ENCODE assay signal across 17 cellular contexts in the genomic region with DNA sequence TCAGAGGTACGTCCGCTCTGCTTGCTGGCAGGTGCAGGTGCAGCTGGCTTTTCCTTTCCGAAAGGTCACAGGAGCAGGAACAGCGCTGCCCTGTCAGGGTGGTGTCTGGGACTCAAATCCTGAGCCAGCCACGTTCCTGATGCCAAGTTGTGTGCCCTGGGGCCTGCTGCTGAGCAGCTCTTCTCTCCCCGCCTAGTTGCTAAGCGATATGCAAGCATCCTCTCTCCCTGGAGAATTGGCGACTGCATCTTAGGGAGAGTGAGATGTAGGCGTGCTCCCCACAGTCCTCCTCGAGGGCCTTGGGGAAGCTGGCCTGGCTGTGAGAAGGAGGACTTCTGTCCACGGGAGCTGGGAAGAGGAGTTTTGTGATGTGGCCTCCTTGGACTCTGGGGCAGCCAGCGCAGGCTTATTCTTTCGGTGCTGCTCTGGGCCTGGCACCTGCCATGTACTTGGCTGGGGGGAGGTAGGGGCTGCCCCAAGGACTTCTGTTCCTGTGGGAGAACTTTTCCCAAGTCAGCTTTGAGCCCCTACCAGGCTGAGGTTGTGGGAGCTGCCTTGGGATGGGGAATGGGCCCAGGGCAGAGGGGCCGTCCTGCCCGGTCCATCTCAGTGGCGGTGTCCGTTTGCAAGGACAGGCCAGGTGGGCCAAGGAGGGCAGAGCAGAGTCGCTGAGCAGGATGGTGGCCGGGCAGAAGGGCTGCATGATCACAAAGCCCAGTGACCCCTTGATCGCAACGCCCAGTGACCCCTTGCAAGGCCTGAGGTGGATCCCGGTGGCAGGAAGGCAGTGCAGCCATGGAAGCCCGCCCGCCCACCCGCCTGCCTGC.
DNase-seq lines count a peak whose midpoint lies in the region; ATAC-seq and TF ChIP-seq lines count a peak whose summit lies in the region.
"Had no signal": no experiment of that assay in that cellular context is flagged by ENCODE, and none has a peak within 500 bp of the region (broad histone marks: within the 10 kb centered on the region; RNA-seq: fewer than 3 reads in every experiment).

No MANE protein-coding gene starts in this region.

- no peaks in the 10 kb centered on the region for H4K20me1 ChIP-seq in neural cell (ENCODE audit: insufficient read depth)

- H3K36me3 ChIP-seq in neural cell (ENCODE audit: insufficient read depth, low read length) = no peaks in the 10 kb centered on the region
- H3K36me3 ChIP-seq: SJCRH30 had no signal

- H3K27me3 ChIP-seq in neural cell (ENCODE audit: insufficient read depth, low read depth, low read length) = no peaks in the 10 kb centered on the region
- H3K27me3 ChIP-seq: SJCRH30 had no signal

- peak; percentile 43 for DNase-seq in activated CD8-positive, alpha-beta memory T cell treated with anti-CD3 and anti-CD28 coated beads for 24 hours
- DNase-seq in activated CD8-positive, alpha-beta memory T cell treated with anti-CD3 and anti-CD28 coated beads, Interleukin-2, amount 50 U/mL, for 4 hours = no peak
- peak; percentile 38 for DNase-seq in ureter (ENCODE audit: low spot score)
- no peak for DNase-seq in AG20443 (ENCODE audit: low spot score)
- no peak for DNase-seq in T-helper 2 cell
- DNase-seq: CD4-positive, alpha-beta memory T cell; DND-41; GOT3; NCI-H1092; NCI-H146; NCI-H446; NCI-H748 treated with DMSO at 0.1 percent for 48 hours; SJCRH30 had no signal

- TF ChIP-seq CTCF in neural cell (IDR thresholded peaks at IDR 0.05; ENCODE audit: poor library complexity, severe bottlenecking) = no peak

- TF ChIP-seq EP300 in neural cell (conservative IDR thresholded peaks at IDR 0.05; ENCODE audit: poor library complexity, severe bottlenecking) = no peak

- no peaks in the 10 kb centered on the region for H3K9me3 ChIP-seq in neural cell (ENCODE audit: low read length)
- H3K9me3 ChIP-seq: SJCRH30 had no signal

- H3K27ac ChIP-seq in cingulate gyrus (ENCODE audit: low read depth, low read length) (peak overlapping the region; percentile 3), neural cell (ENCODE audit: low read length) (peak overlapping the region; percentile 16)
- H3K27ac ChIP-seq: KMS-11, SJCRH30 had no signal

- no peak for TF ChIP-seq RAD21 in neural cell (conservative IDR thresholded peaks at IDR 0.05)

- H3K79me2 ChIP-seq in neural cell (replicated peaks; ENCODE audit: insufficient read depth, low read length) = no peaks in the 10 kb centered on the region

- ATAC-seq in GM19351 (IDR thresholded peaks at IDR 0.05; ENCODE audit: unreplicated experiment) = no peak

- H3K9me2 ChIP-seq in neural cell (ENCODE audit: insufficient read depth, low read length) = no peaks in the 10 kb centered on the region

- H2AFZ ChIP-seq in neural cell (ENCODE audit: low read depth, low read length) = no peak overlapping the region

- H3K4me2 ChIP-seq in neural cell (ENCODE audit: low read length) = no peak overlapping the region
- H3K4me2 ChIP-seq: KMS-11 had no signal

- H3F3A ChIP-seq in neural cell (ENCODE audit: insufficient read depth, low read length, poor library complexity, severe bottlenecking) = no peaks in the 10 kb centered on the region

- no peak overlapping the region for H3K4me3 ChIP-seq in neural cell (ENCODE audit: low read length)
- H3K4me3 ChIP-seq: SJCRH30 had no signal

- H3K9ac ChIP-seq in neural cell (ENCODE audit: low read length) = peak overlapping the region; percentile 36
- H3K9ac ChIP-seq: KMS-11 had no signal

TF ChIP-seq in neural cell, 6 proteins besides CTCF, POLR2A, EP300 and RAD21:
- TF ChIP-seq POLR2AphosphoS5 (IDR thresholded peaks at IDR 0.05) (peak; percentile 23), REST (IDR thresholded peaks at IDR 0.05; ENCODE audit: borderline replicate concordance) (no peak)

Comparison
In these comparisons a context has a peak if more than half of its experiments do, and no peak if none do; other contexts are left out.
1. DNase-seq: peak in activated CD8-positive, alpha-beta memory T cell treated with anti-CD3 and anti-CD28 coated beads for 24 hours (single experiment) and ureter (single experiment); none in activated CD8-positive, alpha-beta memory T cell treated with anti-CD3 and anti-CD28 coated beads, Interleukin-2, amount 50 U/mL, for 4 hours (single experiment), AG20443 (single experiment) and T-helper 2 cell (0 of 5).